In genomic region chr2:30243231-30243630, GRCh38 we compare ENCODE assay signal across 1 cellular context.
TF ChIP-seq lines count a peak whose summit lies in the region.

No MANE protein-coding gene starts in this region.

TF ChIP-seq in A549, 52 proteins besides CTCF, POLR2A, EP300 and RAD21 (continued from another document):
- TF ChIP-seq HMGXB4 (CRISPR knock-in tag; IDR thresholded peaks at IDR 0.05; ENCODE audit: borderline replicate concordance): no peak
- no peak for TF ChIP-seq CHD4 (IDR thresholded peaks at IDR 0.05; ENCODE audit: borderline replicate concordance)
- TF ChIP-seq EHMT2 (IDR thresholded peaks at IDR 0.05; ENCODE audit: low read depth): no peak
TF ChIP-seq in A549: peak in this region for 1.
